Comparison of ENCODE assay signal across 8 cellular contexts in genomic region chr12:51970904-51971646, GRCh38. TPM values are rescaled to one million over a fixed set of nuclear protein-coding genes. Genes with fewer than 3 reads are reported as not detected.
DNase-seq lines count a peak whose midpoint lies in the region; ATAC-seq and TF ChIP-seq lines count a peak whose summit lies in the region.

No MANE protein-coding gene starts in this region.

- H3K36me3 ChIP-seq in IMR-90 (ENCODE audit: control insufficient read depth, insufficient read depth, low read length) (peaks cover 8% of the 10 kb centered on the region), hepatocyte (replicated peaks; ENCODE audit: insufficient read depth, low read depth) (no peaks in the 10 kb centered on the region)

- H3K79me2 ChIP-seq in hepatocyte: peaks cover 92% of the 10 kb centered on the region

- H4K5ac ChIP-seq in IMR-90 (ENCODE audit: low read depth, low read length): peak overlapping the region; percentile 58

- H4K20me1 ChIP-seq in IMR-90 (ENCODE audit: insufficient read depth, low read length) (peaks cover 15% of the 10 kb centered on the region), hepatocyte (ENCODE audit: insufficient read depth, poor library complexity, severe bottlenecking) (peaks cover 6% of the 10 kb centered on the region)

- H2BK5ac ChIP-seq in IMR-90 (ENCODE audit: low read depth, low read length, poor library complexity, severe bottlenecking): peak overlapping the region; percentile 84

- TF ChIP-seq RAD21 in IMR-90 (IDR thresholded peaks at IDR 0.05; ENCODE audit: low read length): peak; percentile 43

- H3K9me1 ChIP-seq in IMR-90 (ENCODE audit: insufficient read depth, low read length): peaks cover 35% of the 10 kb centered on the region

- TF ChIP-seq CTCF in GM12874 (IDR thresholded peaks at IDR 0.05; ENCODE audit: insufficient read depth, low read depth, low read length) (peak; percentile 73), IMR-90 (conservative IDR thresholded peaks at IDR 0.05; ENCODE audit: low read depth, low read length) (peak; percentile 62), hepatocyte (IDR thresholded peaks at IDR 0.05; ENCODE audit: poor library complexity) (peak; percentile 54)

- peak overlapping the region; percentile 63 for H3K4me3 Mint-ChIP-seq in activated T-cell treated with anti-CD3 and anti-CD28 coated beads, Interleukin-2, amount 50 U/mL, for 24 hours
- H3K4me3 Mint-ChIP-seq in stimulated activated naive CD8-positive, alpha-beta T cell treated with anti-CD3 and anti-CD28 coated beads, Interleukin-15, Interleukin-2, amounts not matched to agents 100 ng/mL and 50 ng/mL, for 24 hours: peak overlapping the region; percentile 73

- peaks cover 64% of the 10 kb centered on the region for H3K4me1 Mint-ChIP-seq in activated T-cell treated with anti-CD3 and anti-CD28 coated beads, Interleukin-2, amount 50 U/mL, for 24 hours (ENCODE audit: low read depth)
- H3K4me1 Mint-ChIP-seq in stimulated activated naive CD8-positive, alpha-beta T cell treated with anti-CD3 and anti-CD28 coated beads, Interleukin-15, Interleukin-2, amounts not matched to agents 100 ng/mL and 50 ng/mL, for 24 hours (ENCODE audit: low read depth): peaks cover 69% of the 10 kb centered on the region

- peak overlapping the region; percentile 6 to 78; a peak in 3 of 4 replicates for H4K8ac ChIP-seq in IMR-90 (ENCODE audit: low read depth in 2 of 2, low read length in 2 of 2)

- H4K91ac ChIP-seq in IMR-90 (ENCODE audit: insufficient read depth, low read depth, low read length): peak overlapping the region; percentile 71; the same call in 1 of the 2 replicates

- peak overlapping the region; percentile 27; the same call in 1 of the 2 replicates for H2AK5ac ChIP-seq in IMR-90 (ENCODE audit: low read depth, low read length)

- WGBS in IMR-90 (ENCODE audit: extremely low coverage in 2 of 2, insufficient read length in 1 of 2), 2 experiments: no CpG with 5 or more reads among the region's 13 CpGs
- WGBS in hepatocyte (ENCODE audit: low lambda C conversion rate, missing lambda C conversion rate): 52% methylated on average over 13 of the region's 13 CpGs

- peak overlapping the region; percentile 15 for H2AFZ ChIP-seq in IMR-90 (replicated peaks; ENCODE audit: low read length, poor library complexity)
- no peak overlapping the region for H2AFZ ChIP-seq in hepatocyte

- peaks cover 34 to 87% of the 10 kb centered on the region in 2 experiments for H3K79me1 ChIP-seq in IMR-90 (ENCODE audit: low read depth in 1 of 2, low read length in 2 of 2)

- BruUV-seq in IMR-90 (replicated peaks; lab: Mats Ljungman, UMichigan): no TSS peak

- H3K4me1 ChIP-seq in IMR-90 (ENCODE audit: control insufficient read depth, insufficient read depth, low read length) (peaks cover 35% of the 10 kb centered on the region), hepatocyte (ENCODE audit: insufficient read depth) (peaks cover 46% of the 10 kb centered on the region)

- dilution Hi-C loops in IMR-90 (cut with HindIII; ENCODE audit: low sequenced_read_pairs, unreplicated experiment): loop anchor here (25.0 kb wide), 1 partner anchor 109 kb away; no protein-coding TSS in a partner anchor

- ATAC-seq in GM21619 (IDR thresholded peaks at IDR 0.05; ENCODE audit: unreplicated experiment): peak; percentile 88
- ATAC-seq in IMR-90 (ENCODE audit: low read depth): peak; percentile 46

- peak overlapping the region; percentile 4; the same call in 1 of the 3 replicates for H2BK15ac ChIP-seq in IMR-90 (ENCODE audit: low read depth, low read length)

- intact Hi-C loops in IMR-90 (cut with micrococcal nuclease): no loop called here

- H3K27ac ChIP-seq in IMR-90 (ENCODE audit: insufficient read depth, low read length): peak overlapping the region; percentile 55
- peak overlapping the region; percentile 69 for H3K27ac ChIP-seq in hepatocyte

- peak overlapping the region; percentile 70; the same call in 1 of the 2 replicates for H2BK120ac ChIP-seq in IMR-90 (ENCODE audit: low read depth, low read length)

- H3K4me2 ChIP-seq in IMR-90 (ENCODE audit: low read depth, low read length) (peak overlapping the region; percentile 89), hepatocyte (peak overlapping the region; percentile 47)

- no peaks in the 10 kb centered on the region for H3K9me3 ChIP-seq in IMR-90 (ENCODE audit: control insufficient read depth, insufficient read depth, low read length)
- H3K9me3 ChIP-seq in hepatocyte (ENCODE audit: low read depth): no peaks in the 10 kb centered on the region

- no peak overlapping the region for H3K9ac ChIP-seq in IMR-90 (ENCODE audit: low read depth, low read length)

- no peak for TF ChIP-seq POLR2A in IMR-90 (IDR thresholded peaks at IDR 0.05; ENCODE audit: low read depth, low read length)

- H3K56ac ChIP-seq in IMR-90 (ENCODE audit: extremely low read depth, insufficient read depth, low read length): peak overlapping the region; percentile 1; the same call in 1 of the 2 replicates

- CTCF ChIA-PET in IMR-90 (lab: Yijun Ruan, JAX): interaction anchor here (0.6 to 2.6 kb wide), 8 partner anchors 9 to 77 kb away, joined by 3 to 16 read pairs (median 4); no protein-coding TSS in a partner anchor

- no peak overlapping the region for H2AK9ac ChIP-seq in IMR-90 (replicated peaks; ENCODE audit: low read depth, low read length, poor library complexity)

- peak overlapping the region; percentile 80 for H3K4ac ChIP-seq in IMR-90 (ENCODE audit: low read depth, low read length)

- peak overlapping the region; percentile 65; the same call in 1 of the 2 replicates for H3K23ac ChIP-seq in IMR-90 (ENCODE audit: low read depth, low read length)

- DNase-seq in IMR-90 (peak; percentile 80), hepatocyte (ENCODE audit: low spot score) (peak; percentile 46), DMS79 (lab: John Stamatoyannopoulos, UW) (no peak), NCI-H2171 treated with DMSO at 0.1 percent for 48 hours (lab: John Stamatoyannopoulos, UW) (no peak)
- peak; percentile 56 for DNase-seq in activated T-cell treated with anti-CD3 and anti-CD28 coated beads, Interleukin-2, amount 50 U/mL, for 24 hours

- H3K18ac ChIP-seq in IMR-90 (ENCODE audit: low read depth, low read length): peak overlapping the region; percentile 76

- no peaks in the 10 kb centered on the region for H3K9me3 Mint-ChIP-seq in activated T-cell treated with anti-CD3 and anti-CD28 coated beads, Interleukin-2, amount 50 U/mL, for 24 hours
- H3K9me3 Mint-ChIP-seq in stimulated activated naive CD8-positive, alpha-beta T cell treated with anti-CD3 and anti-CD28 coated beads, Interleukin-15, Interleukin-2, amounts not matched to agents 100 ng/mL and 50 ng/mL, for 24 hours: no peaks in the 10 kb centered on the region

- no peaks in the 10 kb centered on the region for H3K27me3 ChIP-seq in IMR-90 (ENCODE audit: control insufficient read depth, insufficient read depth, low read length)
- H3K27me3 ChIP-seq in hepatocyte: no peaks in the 10 kb centered on the region

- POLR2A ChIA-PET in IMR-90 (lab: Charles Lee; ENCODE audit: unreplicated experiment): no interaction called here

- H3K27me3 Mint-ChIP-seq in activated T-cell treated with anti-CD3 and anti-CD28 coated beads, Interleukin-2, amount 50 U/mL, for 24 hours: peaks cover 2% of the 10 kb centered on the region
- H3K27me3 Mint-ChIP-seq in stimulated activated naive CD8-positive, alpha-beta T cell treated with anti-CD3 and anti-CD28 coated beads, Interleukin-15, Interleukin-2, amounts not matched to agents 100 ng/mL and 50 ng/mL, for 24 hours: no peaks in the 10 kb centered on the region

- in situ Hi-C loops in IMR-90 (cut with MboI; ENCODE audit: low sequenced_read_pairs): no loop called here

- H2BK20ac ChIP-seq in IMR-90 (ENCODE audit: low read depth, low read length): peak overlapping the region; percentile 47; the same call in 1 of the 2 replicates

- H3K14ac ChIP-seq in IMR-90 (replicated peaks; ENCODE audit: low read depth, low read length): peak overlapping the region; percentile 82

- peak overlapping the region; percentile 83 for H3K27ac Mint-ChIP-seq in activated T-cell treated with anti-CD3 and anti-CD28 coated beads, Interleukin-2, amount 50 U/mL, for 24 hours
- H3K27ac Mint-ChIP-seq in stimulated activated naive CD8-positive, alpha-beta T cell treated with anti-CD3 and anti-CD28 coated beads, Interleukin-15, Interleukin-2, amounts not matched to agents 100 ng/mL and 50 ng/mL, for 24 hours: peak overlapping the region; percentile 46

- H3K4me3 ChIP-seq in IMR-90 (ENCODE audit: insufficient read depth, low read depth, low read length): peak overlapping the region; percentile 7; the same call in 1 of the 2 replicates
- no peak overlapping the region for H3K4me3 ChIP-seq in hepatocyte

- peaks cover 12% of the 10 kb centered on the region for H3K36me3 Mint-ChIP-seq in activated T-cell treated with anti-CD3 and anti-CD28 coated beads, Interleukin-2, amount 50 U/mL, for 24 hours (ENCODE audit: low read depth)
- peaks cover 10% of the 10 kb centered on the region for H3K36me3 Mint-ChIP-seq in stimulated activated naive CD8-positive, alpha-beta T cell treated with anti-CD3 and anti-CD28 coated beads, Interleukin-15, Interleukin-2, amounts not matched to agents 100 ng/mL and 50 ng/mL, for 24 hours (ENCODE audit: low read depth)

- no peaks in the 10 kb centered on the region for H3K9me2 ChIP-seq in hepatocyte (replicated peaks; ENCODE audit: insufficient read depth)

TF ChIP-seq in IMR-90, 13 proteins besides CTCF, POLR2A, EP300 and RAD21:
- TF ChIP-seq BHLHE40 (IDR thresholded peaks at IDR 0.05; ENCODE audit: low read depth, low read length) (no peak), FOS (IDR thresholded peaks at IDR 0.05; ENCODE audit: low read depth, low read length) (peak; percentile 31; the same call in 1 of the 2 replicates), RFX5 (IDR thresholded peaks at IDR 0.05; ENCODE audit: low read depth, low read length) (no peak), SMC3 (IDR thresholded peaks at IDR 0.05; ENCODE audit: low read depth, low read length) (peak; percentile 39)
TF ChIP-seq in IMR-90: peak in this region for 2.

RNA-seq across cellular contexts. Expression of gene ACVR1B, which starts 19.6 kb away (rescaled TPM):
- total RNA-seq in IMR-90 (2012; rRNA removed): 5.7 and 5.8 TPM in 2 replicates
- 12.1 and 13.6 TPM in 2 replicates for polyA plus RNA-seq in IMR-90 (2012; rRNA removed)
- polyA plus RNA-seq in IMR-90 (2012; cell fraction: cytosol; rRNA removed): 9.7 and 10.3 TPM in 2 replicates
- 10.9 and 17.0 TPM in 2 replicates for polyA plus RNA-seq in IMR-90 (2012; cell fraction: nucleus; rRNA removed; ENCODE audit: low replicate concordance)
- 16.3 and 22.4 TPM in 2 replicates for total RNA-seq in hepatocyte
- 4.8 and 5.7 TPM in 2 replicates for polyA plus RNA-seq in hepatocyte

RNA-seq across cellular contexts. Expression of gene TAMALIN, which starts 35.7 kb away (rescaled TPM):
- total RNA-seq in IMR-90 (2012; rRNA removed) (2.5 and 2.7 TPM in 2 replicates), hepatocyte (4.0 and 8.0 TPM in 2 replicates)
- polyA plus RNA-seq in IMR-90 (2012; rRNA removed) (5.3 and 5.9 TPM in 2 replicates), hepatocyte (9.9 and 17.0 TPM in 2 replicates)
- polyA plus RNA-seq in IMR-90 (2012; cell fraction: cytosol; rRNA removed): 6.4 and 9.7 TPM in 2 replicates
- polyA plus RNA-seq in IMR-90 (2012; cell fraction: nucleus; rRNA removed; ENCODE audit: low replicate concordance): 20.2 and 22.8 TPM in 2 replicates

Comparison
In these comparisons a context has a peak if more than half of its experiments do, and no peak if none do; other contexts are left out.
1. DNase-seq: peak in IMR-90 (single experiment), activated T-cell treated with anti-CD3 and anti-CD28 coated beads, Interleukin-2, amount 50 U/mL, for 24 hours (single experiment) and hepatocyte (single experiment); none in DMS79 (single experiment) and NCI-H2171 treated with DMSO at 0.1 percent for 48 hours (single experiment).
2. Peak in every context shown above with its lines, with median percentiles within 50 percentile points of each other: CTCF ChIP-seq.